9 cellular contexts compared by ENCODE assay signal in genomic region chr11:614091-614582, GRCh38. TPM values are rescaled to one million over a fixed set of nuclear protein-coding genes. Genes with fewer than 3 reads are reported as not detected.
DNase-seq lines count a peak whose midpoint lies in the region; ATAC-seq and TF ChIP-seq lines count a peak whose summit lies in the region.
"Had no signal": no experiment of that assay in that cellular context is flagged by ENCODE, and none has a peak within 500 bp of the region (broad histone marks: within the 10 kb centered on the region; RNA-seq: fewer than 3 reads in every experiment).

No MANE protein-coding gene starts in this region.

- CTCF ChIA-PET in HCT116 (lab: Charles Lee): interaction anchor here (1.8 kb wide), 1 partner anchor 59 kb away, joined by 4 read pairs; no protein-coding TSS in a partner anchor

- H4K20me1 ChIP-seq in BLaER1 treated with 17β-estradiol and CSF1 and Interleukin-3, amounts not matched to agents 10 nM and 100 nM: peaks cover 43 to 85% (median 63%) of the 10 kb centered on the region in 11 experiments
- H4K20me1 ChIP-seq in HCT116 (ENCODE audit: insufficient read depth): peaks cover 13% of the 10 kb centered on the region; the same call in 1 of the 2 replicates

- RAD21 ChIA-PET in HCT116 (lab: Charles Lee; ENCODE audit: low non-redundant PET in 1 of 2, low total read pairs in 2 of 2, uncharacterized antibody in 2 of 2, unreplicated experiment in 2 of 2): no interaction called here

- H3K36me3 ChIP-seq in BLaER1 treated with 17β-estradiol and CSF1 and Interleukin-3, amounts not matched to agents 10 nM and 100 nM: peaks cover 47 to 73% (median 66%) of the 10 kb centered on the region in 11 experiments
- peaks cover 18 to 26% of the 10 kb centered on the region in 2 experiments; a peak in 3 of 4 replicates for H3K36me3 ChIP-seq in HCT116 (ENCODE audit: control insufficient read depth in 1 of 2, insufficient read depth in 2 of 2, low read length in 2 of 2)
- H3K36me3 ChIP-seq in adipocyte (ENCODE audit: control insufficient read depth, insufficient read depth, low read length, severe bottlenecking): peaks cover 42% of the 10 kb centered on the region

- H3K79me2 ChIP-seq in HCT116 (ENCODE audit: insufficient read depth, low read length): peaks cover 27% of the 10 kb centered on the region; the same call in 1 of the 2 replicates

- no peak for ATAC-seq in HCT116
- ATAC-seq in natural killer cell: no peak
- ATAC-seq in GM19452 (IDR thresholded peaks at IDR 0.05; ENCODE audit: unreplicated experiment): no peak

- H3K4me3 ChIP-seq in BLaER1 treated with 17β-estradiol and CSF1 and Interleukin-3, amounts not matched to agents 10 nM and 100 nM: peak overlapping the region in 7 of 10 experiments; percentile 75 to 85 (median 76); a peak in 10 of 20 replicates
- H3K4me3 ChIP-seq in HCT116 (replicated peaks in 1 of 2; ENCODE audit: low read depth in 1 of 2, low read length in 2 of 2) (no peak overlapping the region), adipocyte (ENCODE audit: low read length) (peak overlapping the region; percentile 87)

- peak overlapping the region; percentile 93 to 100 (median 100) for H3K4me2 ChIP-seq in BLaER1 treated with 17β-estradiol and CSF1 and Interleukin-3, amounts not matched to agents 10 nM and 100 nM
- H3K4me2 ChIP-seq in HCT116 (ENCODE audit: low read length): peak overlapping the region; percentile 41

- H3K27me3 ChIP-seq in BLaER1 treated with 17β-estradiol and CSF1 and Interleukin-3, amounts not matched to agents 10 nM and 100 nM: no peaks in the 10 kb centered on the region
- H3K27me3 ChIP-seq in HCT116 (ENCODE audit: insufficient read depth, low read length) (no peaks in the 10 kb centered on the region), adipocyte (replicated peaks; ENCODE audit: control insufficient read depth, insufficient read depth, low read length) (no peaks in the 10 kb centered on the region)

- no peaks in the 10 kb centered on the region for H3K9me2 ChIP-seq in HCT116 (ENCODE audit: insufficient read depth)

- peak overlapping the region; percentile 20 to 91 (median 88); a peak in 16 of 22 replicates for H3K9ac ChIP-seq in BLaER1 treated with 17β-estradiol and CSF1 and Interleukin-3, amounts not matched to agents 10 nM and 100 nM
- H3K9ac ChIP-seq in HCT116 (ENCODE audit: low read length): peak overlapping the region; percentile 27
- no peak overlapping the region for H3K9ac ChIP-seq in adipocyte (ENCODE audit: low read length)

- no TSS peak for BruUV-seq in HCT116 (replicated peaks; lab: Mats Ljungman, UMichigan)

- TF ChIP-seq RAD21 in HCT116 (IDR thresholded peaks at IDR 0.05; ENCODE audit: low read depth): no peak

- H3K27ac Mint-ChIP-seq in natural killer cell: peak overlapping the region; percentile 89

- intact Hi-C loops in HCT116 (cut with micrococcal nuclease): no loop called here
- intact Hi-C loops in natural killer cell (cut with micrococcal nuclease): loop anchor here (10.0 kb wide), 1 partner anchor 111 kb away; no protein-coding TSS in a partner anchor

- peak overlapping the region in 7 of 11 experiments; percentile 34 to 97 (median 90); a peak in 12 of 22 replicates for H3K27ac ChIP-seq in BLaER1 treated with 17β-estradiol and CSF1 and Interleukin-3, amounts not matched to agents 10 nM and 100 nM
- H3K27ac ChIP-seq in HCT116 (ENCODE audit: low read depth, low read length): peak overlapping the region; percentile 69

- no peaks in the 10 kb centered on the region for H3K9me3 ChIP-seq in BLaER1 treated with 17β-estradiol and CSF1 and Interleukin-3, amounts not matched to agents 10 nM and 100 nM (replicated peaks in 1 of 11)
- H3K9me3 ChIP-seq in HCT116 (ENCODE audit: control insufficient read depth in 1 of 2, insufficient read depth in 1 of 2, low read depth in 1 of 2, low read length in 2 of 2) (no peaks in the 10 kb centered on the region), adipocyte (ENCODE audit: control insufficient read depth, low read length) (no peaks in the 10 kb centered on the region)

- H3K27me3 Mint-ChIP-seq in natural killer cell (ENCODE audit: low read depth in 2 of 2): no peaks in the 10 kb centered on the region

- no peaks in the 10 kb centered on the region for H3K9me3 Mint-ChIP-seq in natural killer cell

- H3K36me3 Mint-ChIP-seq in natural killer cell: no peaks in the 10 kb centered on the region

- peak overlapping the region; percentile 75 for H3K4me3 Mint-ChIP-seq in natural killer cell

- no peak overlapping the region for H2AFZ ChIP-seq in HCT116 (ENCODE audit: low read depth, low read length, poor library complexity, severe bottlenecking)

- TF ChIP-seq POLR2A in HCT116 (IDR thresholded peaks at IDR 0.05; ENCODE audit: borderline replicate concordance, extremely low read depth, insufficient read depth, insufficient read length): no peak

- POLR2A ChIA-PET in HCT116 (lab: Charles Lee): interaction anchor here (1.7 kb wide), 1 partner anchor 38 kb away, joined by 4 read pairs; the partner anchor contains the start of gene PHRF1

- DNase-seq in HCT116 (ENCODE audit: low read depth, low spot score): no peak
- DNase-seq in adipocyte (ENCODE audit: low read depth): no peak
- no peak for DNase-seq in natural killer cell
- DNase-seq in effector CD4-positive, alpha-beta T cell: no peak
- no peak for DNase-seq in HPDE6-E6E7 (ENCODE audit: extremely low spot score)
- no peak for DNase-seq in NCI-H1105 (lab: John Stamatoyannopoulos, UW)
- DNase-seq: midbrain had no signal

- TF ChIP-seq CTCF in HCT116 (IDR thresholded peaks at IDR 0.05 in 2 of 3, conservative IDR thresholded peaks at IDR 0.05 in 1 of 3; ENCODE audit: borderline replicate concordance in 1 of 3, insufficient read depth in 1 of 3, low read depth in 2 of 3, low read length in 2 of 3) (no peak), natural killer cell (IDR thresholded peaks at IDR 0.05) (no peak)

- H3K4me1 ChIP-seq in BLaER1 treated with 17β-estradiol and CSF1 and Interleukin-3, amounts not matched to agents 10 nM and 100 nM: peaks cover 34 to 51% (median 43%) of the 10 kb centered on the region in 10 experiments
- H3K4me1 ChIP-seq in HCT116 (ENCODE audit: control insufficient read depth in 1 of 2, insufficient read depth in 2 of 2, low read length in 2 of 2) (peaks cover 8 to 42% of the 10 kb centered on the region in 2 experiments), adipocyte (ENCODE audit: control insufficient read depth, insufficient read depth, low read length) (peaks cover 11% of the 10 kb centered on the region)

- peaks cover 6 to 22% of the 10 kb centered on the region in 2 donors for H3K4me1 Mint-ChIP-seq in natural killer cell

TF ChIP-seq in HCT116, 20 proteins besides CTCF, POLR2A, EP300 and RAD21 (continues in another document):
- TF ChIP-seq ELF1 (IDR thresholded peaks at IDR 0.05; ENCODE audit: borderline replicate concordance, low read depth): no peak
- no peak for TF ChIP-seq ZBTB33 (IDR thresholded peaks at IDR 0.05; ENCODE audit: extremely low read depth, insufficient replicate concordance, low read length)
- TF ChIP-seq EZH2phosphoT487 (IDR thresholded peaks at IDR 0.05; ENCODE audit: borderline replicate concordance): no peak
- no peak for TF ChIP-seq SIN3A (IDR thresholded peaks at IDR 0.05; ENCODE audit: low read depth)
- no peak for TF ChIP-seq FOSL1 (IDR thresholded peaks at IDR 0.05; ENCODE audit: low read depth)

RNA-seq across cellular contexts. Expression of gene IRF7, which starts 1.6 kb away (rescaled TPM):
- total RNA-seq in HCT116 (2021; ENCODE audit: unreplicated experiment): 15.2 TPM
- polyA plus RNA-seq in HCT116 (2012): 17.9 and 24.9 TPM in 2 replicates
- 10 to 100 TPM; 63.3 to 97.3 (median 77.3) TPM for total RNA-seq in natural killer cell

RNA-seq across cellular contexts. Expression of gene CDHR5, which starts 10.6 kb away (rescaled TPM):
- total RNA-seq in HCT116 (2021; ENCODE audit: unreplicated experiment) (not detected), natural killer cell (not detected)
- 0.13 and 0.44 TPM in 2 replicates for polyA plus RNA-seq in HCT116 (2012)

RNA-seq across cellular contexts. Expression of gene SCT, which starts 12.8 kb away (rescaled TPM):
- total RNA-seq in HCT116 (2021; ENCODE audit: unreplicated experiment) (not detected), natural killer cell (not detected)
- polyA plus RNA-seq in HCT116 (2012): not detected in 2 replicates

RNA-seq across cellular contexts. Expression of gene DRD4, which starts 22.9 kb away (rescaled TPM):
- 2.4 TPM for total RNA-seq in HCT116 (2021; ENCODE audit: unreplicated experiment)
- 0.95 and 2.2 TPM in 2 replicates for polyA plus RNA-seq in HCT116 (2012)
- 1 to 10 TPM in 1 of 3 donors, under 1 TPM in 2; 0.49 to 1.2 (median 0.61) TPM for total RNA-seq in natural killer cell

RNA-seq across cellular contexts. Expression of gene PHRF1, which starts 37.9 kb away (rescaled TPM):
- total RNA-seq in HCT116 (2021; ENCODE audit: unreplicated experiment) (45.5 TPM), natural killer cell (10 to 100 TPM; 46.1 to 52.0 (median 46.9) TPM)
- polyA plus RNA-seq in HCT116 (2012): 20.3 TPM in 2 replicates

Comparison
In these comparisons a context has a peak if more than half of its experiments do, and no peak if none do; other contexts are left out.
1. H3K4me3 ChIP-seq: peak in BLaER1 treated with 17β-estradiol and CSF1 and Interleukin-3, amounts not matched to agents 10 nM and 100 nM (7 of 10) and adipocyte (single experiment); none in HCT116 (0 of 2).